ENCODE assay signal across 9 cellular contexts in the genomic region with DNA sequence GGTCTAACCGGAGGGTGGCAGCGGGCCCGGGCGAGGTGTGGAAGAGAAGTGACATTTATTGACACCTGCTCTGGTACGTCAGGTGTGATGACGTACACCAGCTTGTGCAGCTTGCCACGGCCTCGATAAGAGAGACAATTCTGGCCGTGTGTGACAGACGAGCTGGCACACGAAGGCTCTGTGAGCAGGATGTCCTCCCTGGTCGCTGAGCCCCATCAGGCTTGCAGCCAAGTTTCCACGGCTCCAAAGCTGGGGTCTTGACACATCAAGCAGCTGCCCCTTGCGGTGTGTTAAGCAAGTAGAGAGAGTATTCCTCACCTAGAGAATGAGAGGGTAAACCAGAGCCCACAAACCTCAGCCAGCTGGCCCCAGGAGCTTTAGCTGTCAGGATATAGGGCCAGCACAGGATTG. TPM values are rescaled to one million over a fixed set of nuclear protein-coding genes. Genes with fewer than 3 reads are reported as not detected.
DNase-seq lines count a peak whose midpoint lies in the region; ATAC-seq and TF ChIP-seq lines count a peak whose summit lies in the region.
"Had no signal": no experiment of that assay in that cellular context is flagged by ENCODE, and none has a peak within 500 bp of the region (broad histone marks: within the 10 kb centered on the region; RNA-seq: fewer than 3 reads in every experiment).

No MANE protein-coding gene starts in this region.

- peak overlapping the region; percentile 96 for H3K27ac ChIP-seq in left ventricle myocardium inferior (replicated peaks)
- H3K27ac ChIP-seq: A549 had no signal

- no peaks in the 10 kb centered on the region for H3K36me3 ChIP-seq in left ventricle myocardium inferior

- no peaks in the 10 kb centered on the region for H3K9me3 ChIP-seq in left ventricle myocardium inferior (replicated peaks)
- H3K9me3 ChIP-seq: A549 had no signal

- H3K27me3 ChIP-seq in left ventricle myocardium inferior (ENCODE audit: low read depth): no peaks in the 10 kb centered on the region

- DNase-seq in NCI-H146 (lab: John Stamatoyannopoulos, UW): peak; percentile 43
- DNase-seq in NCI-H146 treated with DMSO at 0.1 percent for 48 hours (lab: John Stamatoyannopoulos, UW; ENCODE audit: unreplicated experiment): no peak
- DNase-seq in activated T-cell treated with anti-CD3 and anti-CD28 coated beads, Interleukin-2, amount 50 U/mL, for 4 hours: peak; percentile 70
- DNase-seq in left ventricle myocardium inferior: peak; percentile 86
- peak; percentile 64 for DNase-seq in stimulated activated CD8-positive, alpha-beta memory T cell treated with anti-CD3 and anti-CD28 coated beads, Interleukin-12 subunit alpha, Interleukin-12 subunit beta, amount 100 ng/mL, for 4 hours (ENCODE audit: low read depth)
- no peak for DNase-seq in AG08395 (ENCODE audit: low spot score)

- H3K36me3 Mint-ChIP-seq in activated T-cell treated with anti-CD3 and anti-CD28 coated beads, Interleukin-2, amount 50 U/mL, for 4 hours (ENCODE audit: insufficient read depth): no peaks in the 10 kb centered on the region

- intact Hi-C loops in left ventricle myocardium inferior (cut with micrococcal nuclease): no loop called here

- peak; percentile 10 to 11 for ATAC-seq in activated T-cell treated with anti-CD3 and anti-CD28 coated beads, Interleukin-2, amount 50 U/mL, for 4 hours
- no peak for ATAC-seq in HG03039 (IDR thresholded peaks at IDR 0.05; ENCODE audit: unreplicated experiment)
- ATAC-seq in HG03342 (IDR thresholded peaks at IDR 0.05; ENCODE audit: unreplicated experiment): no peak

- H3K9me3 Mint-ChIP-seq in activated T-cell treated with anti-CD3 and anti-CD28 coated beads, Interleukin-2, amount 50 U/mL, for 4 hours: no peaks in the 10 kb centered on the region

- no peaks in the 10 kb centered on the region for H3K27me3 Mint-ChIP-seq in activated T-cell treated with anti-CD3 and anti-CD28 coated beads, Interleukin-2, amount 50 U/mL, for 4 hours (ENCODE audit: low read depth)

- H3K4me3 ChIP-seq in left ventricle myocardium inferior: peak overlapping the region; percentile 66
- H3K4me3 ChIP-seq: A549 had no signal

- peak overlapping the region; percentile 25 for H3K4me3 Mint-ChIP-seq in activated T-cell treated with anti-CD3 and anti-CD28 coated beads, Interleukin-2, amount 50 U/mL, for 4 hours

- H3K4me1 Mint-ChIP-seq in activated T-cell treated with anti-CD3 and anti-CD28 coated beads, Interleukin-2, amount 50 U/mL, for 4 hours (ENCODE audit: low read depth): peaks cover 81% of the 10 kb centered on the region

- TF ChIP-seq CTCF in left ventricle myocardium inferior (IDR thresholded peaks at IDR 0.05; ENCODE audit: borderline replicate concordance): peak; percentile 36

- H3K4me1 ChIP-seq in left ventricle myocardium inferior: peaks cover 65% of the 10 kb centered on the region
- H3K4me1 ChIP-seq: A549 had no signal

RNA-seq across cellular contexts. Expression of gene TOGARAM2, which starts 30.6 kb away (rescaled TPM):
- 1 to 10 TPM; 2.3 to 7.6 (median 5.1) TPM for total RNA-seq in activated T-cell treated with anti-CD3 and anti-CD28 coated beads, Interleukin-2, amount 50 U/mL, for 4 hours
- 51.9 TPM for total RNA-seq in left ventricle myocardium inferior

Comparison
In these comparisons a context has a peak if more than half of its experiments do, and no peak if none do; other contexts are left out.
1. DNase-seq: peak in NCI-H146 (single experiment), activated T-cell treated with anti-CD3 and anti-CD28 coated beads, Interleukin-2, amount 50 U/mL, for 4 hours (single experiment), left ventricle myocardium inferior (single experiment) and stimulated activated CD8-positive, alpha-beta memory T cell treated with anti-CD3 and anti-CD28 coated beads, Interleukin-12 subunit alpha, Interleukin-12 subunit beta, amount 100 ng/mL, for 4 hours (single experiment); none in NCI-H146 treated with DMSO at 0.1 percent for 48 hours (single experiment) and AG08395 (single experiment).
2. ATAC-seq: peak in activated T-cell treated with anti-CD3 and anti-CD28 coated beads, Interleukin-2, amount 50 U/mL, for 4 hours (2 of 2); none in HG03039 (single experiment) and HG03342 (single experiment).